Comparison of ENCODE assay signal across 26 cellular contexts in genomic region chr5:40646286-40646685, GRCh38.
"Had no signal": no experiment of that assay in that cellular context is flagged by ENCODE, and none has a peak within 500 bp of the region (broad histone marks: within the 10 kb centered on the region; RNA-seq: fewer than 3 reads in every experiment).

No MANE protein-coding gene starts in this region.

- H3K4me1 Mint-ChIP-seq: endodermal cell had no signal

- H3K27me3 Mint-ChIP-seq: activated naive CD8-positive, alpha-beta T cell treated with anti-CD3 and anti-CD28 coated beads, Interleukin-2, amount 10 ng/mL, durations not matched to agents 7 days and 5 days; central memory CD8-positive, alpha-beta T cell; naive thymus-derived CD8-positive, alpha-beta T cell; type B pancreatic cell had no signal

- H3K4me3 ChIP-seq: breast epithelium, heart left ventricle, lower lobe of right lung, prostate gland, spleen, testis, vagina had no signal

- H3K27me3 ChIP-seq: breast epithelium, heart left ventricle, spleen, testis, vagina had no signal

- ATAC-seq: activated T-cell treated with anti-CD3 and anti-CD28 coated beads, Interleukin-2, amount 50 U/mL, for 4 hours; heart left ventricle; left cardiac atrium; lower lobe of right lung; naive thymus-derived CD8-positive, alpha-beta T cell had no signal

- H3K27ac ChIP-seq: breast epithelium, epithelial cell of prostate, heart left ventricle, lower lobe of right lung, prostate gland, spleen, testis, vagina had no signal

- H3K36me3 ChIP-seq: breast epithelium, heart left ventricle, lower lobe of right lung, prostate gland, spleen, vagina had no signal

- H3K4me1 ChIP-seq: breast epithelium, lower lobe of right lung, prostate gland, testis, vagina had no signal

- H3K9me3 Mint-ChIP-seq: central memory CD8-positive, alpha-beta T cell; type B pancreatic cell had no signal

- H3K9me3 ChIP-seq: breast epithelium, lower lobe of right lung, prostate gland, testis, vagina had no signal

- DNase-seq: activated CD4-positive, alpha-beta T cell treated with anti-CD3 and anti-CD28 coated beads for 4 hours; activated CD4-positive, alpha-beta T cell treated with anti-CD3 and anti-CD28 coated beads, Interleukin-2, amount 50 U/mL, for 48 hours; activated CD4-positive, CD25-positive, alpha-beta regulatory T cell; activated CD8-positive, alpha-beta memory T cell treated with anti-CD3 and anti-CD28 coated beads, Interleukin-2, amount 50 U/mL, for 48 hours; activated naive CD4-positive, alpha-beta T cell treated with Interleukin-2 at 50 U/mL for 16 hours; activated naive CD8-positive, alpha-beta T cell treated with anti-CD3 and anti-CD28 coated beads, Interleukin-2, amount 10 ng/mL, durations not matched to agents 7 days and 5 days; activated T-cell treated with anti-CD3 and anti-CD28 coated beads, Interleukin-2, amount 50 U/mL, for 4 hours; amniotic stem cell; endodermal cell; heart left ventricle; islet precursor cell; left cardiac atrium; lower lobe of right lung; mesendoderm; naive thymus-derived CD8-positive, alpha-beta T cell; spleen; stimulated activated CD4-positive, alpha-beta T cell treated with anti-CD3 and anti-CD28 coated beads, Interleukin-4, amount 100 ng/mL, for 1 hour; stimulated activated naive CD4-positive, alpha-beta T cell; testis had no signal

- H3K36me3 Mint-ChIP-seq: naive thymus-derived CD8-positive, alpha-beta T cell; type B pancreatic cell had no signal

- H3K4me3 Mint-ChIP-seq: activated naive CD8-positive, alpha-beta T cell treated with anti-CD3 and anti-CD28 coated beads, Interleukin-2, amount 10 ng/mL, durations not matched to agents 7 days and 5 days; activated T-cell treated with anti-CD3 and anti-CD28 coated beads, Interleukin-2, amount 50 U/mL, for 4 hours; central memory CD8-positive, alpha-beta T cell; endodermal cell; naive thymus-derived CD8-positive, alpha-beta T cell; type B pancreatic cell had no signal

- H3K27ac Mint-ChIP-seq: activated naive CD8-positive, alpha-beta T cell treated with anti-CD3 and anti-CD28 coated beads, Interleukin-2, amount 10 ng/mL, durations not matched to agents 7 days and 5 days; activated T-helper 2 cell treated with anti-CD3 and anti-CD28 coated beads, Interferon-gamma antibody, Interleukin-2, Interleukin-4, amounts not matched to agents 10 μg/mL and 5 μg/mL and 100 μg/mL, durations not matched to agents 14 hours and 24 hours and 36 hours; endodermal cell; naive thymus-derived CD8-positive, alpha-beta T cell; type B pancreatic cell had no signal
